Comparison of ENCODE assay signal across 20 cellular contexts in the genomic region with DNA sequence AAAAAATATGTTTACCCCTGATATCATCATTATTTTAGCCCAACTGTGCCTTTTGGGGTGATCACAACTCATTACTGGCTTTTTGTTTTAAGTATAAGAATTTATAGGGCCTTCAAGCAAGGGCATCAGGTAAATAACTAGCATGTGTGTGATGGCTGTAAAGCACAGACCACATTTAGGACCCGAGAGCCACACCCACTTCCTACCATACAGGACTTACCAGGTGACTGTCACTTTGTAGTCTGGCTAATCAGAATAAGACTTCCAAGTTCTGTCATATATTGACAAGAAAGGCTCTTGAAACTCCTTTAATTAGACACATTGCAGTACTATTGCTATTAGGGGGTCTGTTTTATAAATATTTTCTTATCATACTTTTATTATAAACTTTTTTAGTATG.
"Had no signal": no experiment of that assay in that cellular context is flagged by ENCODE, and none has a peak within 500 bp of the region (broad histone marks: within the 10 kb centered on the region; RNA-seq: fewer than 3 reads in every experiment).

No MANE protein-coding gene starts in this region.

- H3K9me3 Mint-ChIP-seq: activated T-helper 17 cell treated with anti-CD3 and anti-CD28 coated beads, Interleukin-2, amount 50 U/mL, for 72 hours; brain; central memory CD8-positive, alpha-beta T cell had no signal

- H3K27ac Mint-ChIP-seq: activated T-helper 17 cell treated with anti-CD3 and anti-CD28 coated beads, Interleukin-2, amount 50 U/mL, for 72 hours had no signal

- H3K4me3 Mint-ChIP-seq: activated T-helper 17 cell treated with anti-CD3 and anti-CD28 coated beads, Interleukin-2, amount 50 U/mL, for 72 hours; brain; central memory CD8-positive, alpha-beta T cell had no signal

- ATAC-seq: activated T-helper 17 cell treated with anti-CD3 and anti-CD28 coated beads, Interleukin-2, amount 50 U/mL, for 72 hours had no signal

- H3K27me3 Mint-ChIP-seq: activated T-helper 17 cell treated with anti-CD3 and anti-CD28 coated beads, Interleukin-2, amount 50 U/mL, for 72 hours; central memory CD8-positive, alpha-beta T cell had no signal

- DNase-seq: activated CD4-positive, CD25-positive, alpha-beta regulatory T cell; activated gamma-delta T cell treated with Interleukin-2 at 50 U/mL for 16 hours; activated naive CD4-positive, alpha-beta T cell treated with anti-CD3 and anti-CD28 coated beads, Interleukin-2, amount 50 U/mL, for 16 hours; activated T-cell treated with anti-CD3 and anti-CD28 coated beads for 4 hours; activated T-cell treated with anti-CD3 and anti-CD28 coated beads, Interleukin-2, amount 50 U/mL, for 48 hours; amygdala; Kasumi-1; KBM-7; NCI-H1048; NCI-H146; NCI-H187 treated with DMSO at 0.1 percent for 48 hours; NCI-H2107; NCI-H345; NCI-H510A; NCI-H526 treated with DMSO at 0.1 percent for 48 hours; SIG-M5; T1000 had no signal
